8 cellular contexts compared by ENCODE assay signal in genomic region chr21:43362306-43362927, GRCh38.
DNase-seq lines count a peak whose midpoint lies in the region; ATAC-seq and TF ChIP-seq lines count a peak whose summit lies in the region.

No MANE protein-coding gene starts in this region.

- TF ChIP-seq CTCF in DOHH2 (IDR thresholded peaks at IDR 0.05; ENCODE audit: low read depth, low read length, poor library complexity, severe bottlenecking) (no peak), heart right ventricle (IDR thresholded peaks at IDR 0.05) (peak in 2 of 9 donors; percentile 16 to 17)

- H3K4me3 Mint-ChIP-seq in activated naive CD8-positive, alpha-beta T cell = peak overlapping the region; percentile 79

- H4K20me1 ChIP-seq in DOHH2 (ENCODE audit: control insufficient read depth, insufficient read depth, low read depth, low read length) = no peaks in the 10 kb centered on the region

- no peaks in the 10 kb centered on the region for H3K36me3 Mint-ChIP-seq in activated naive CD8-positive, alpha-beta T cell

- H3K4me3 ChIP-seq in DOHH2 (ENCODE audit: low read length) = peak overlapping the region; percentile 67
- H3K4me3 ChIP-seq in heart right ventricle = peak overlapping the region in 9 of 10 donors; percentile 16 to 49 (median 42)
- peak overlapping the region; percentile 41 to 69 (median 51) for H3K4me3 ChIP-seq in skeletal muscle tissue (ENCODE audit: low read length in 3 of 3)

- H3K9me3 Mint-ChIP-seq in activated naive CD8-positive, alpha-beta T cell (ENCODE audit: low read depth) = no peaks in the 10 kb centered on the region

- H3K27me3 ChIP-seq in DOHH2 (ENCODE audit: control insufficient read depth, low read length) = no peaks in the 10 kb centered on the region
- peaks cover 0 to 8% (median 0%) of the 10 kb centered on the region in 7 donors for H3K27me3 ChIP-seq in heart right ventricle
- peaks cover 0 to 19% (median 18%) of the 10 kb centered on the region in 3 donors for H3K27me3 ChIP-seq in skeletal muscle tissue (ENCODE audit: control insufficient read depth in 3 of 3, insufficient read depth in 3 of 3, low read length in 3 of 3)

- H3K27me3 Mint-ChIP-seq in activated naive CD8-positive, alpha-beta T cell = no peaks in the 10 kb centered on the region

- peak overlapping the region; percentile 61 to 88 (median 70) for H3K9ac ChIP-seq in skeletal muscle tissue (ENCODE audit: low read depth in 1 of 3, low read length in 3 of 3)

- DNase-seq in SK-N-DZ (ENCODE audit: low spot score) (peak; percentile 26), heart right ventricle (peak; percentile 83 to 91), NCI-H1930 (lab: John Stamatoyannopoulos, UW) (no peak)

- H3K9me3 ChIP-seq in DOHH2 (ENCODE audit: control insufficient read depth, insufficient read depth, low read length) (no peaks in the 10 kb centered on the region), heart right ventricle (no peaks in the 10 kb centered on the region), skeletal muscle tissue (ENCODE audit: control insufficient read depth in 3 of 3, low read length in 3 of 3) (no peaks in the 10 kb centered on the region)

- H3K27ac Mint-ChIP-seq in activated naive CD8-positive, alpha-beta T cell = peak overlapping the region; percentile 75

- H3K9me2 ChIP-seq in DOHH2 (replicated peaks; ENCODE audit: control insufficient read depth, low read length) = no peaks in the 10 kb centered on the region

- peaks cover 55% of the 10 kb centered on the region for H3K4me1 ChIP-seq in DOHH2 (ENCODE audit: control insufficient read depth, low read length)
- H3K4me1 ChIP-seq in heart right ventricle = peaks cover 0 to 59% (median 27%) of the 10 kb centered on the region in 9 donors
- peaks cover 26 to 36% (median 36%) of the 10 kb centered on the region in 3 donors for H3K4me1 ChIP-seq in skeletal muscle tissue (ENCODE audit: control insufficient read depth in 3 of 3, insufficient read depth in 3 of 3, low read length in 3 of 3)

- 31 to 40% methylated on average over 37 of the region's 37 CpGs for WGBS in heart right ventricle, 2 donors

- peaks cover 6% of the 10 kb centered on the region; the same call in 1 of the 2 replicates for H3F3A ChIP-seq in DOHH2 (ENCODE audit: control insufficient read depth, insufficient read depth)

- H3K4me1 Mint-ChIP-seq in activated naive CD8-positive, alpha-beta T cell (ENCODE audit: low read depth) = peaks cover 22% of the 10 kb centered on the region

- H3K36me3 ChIP-seq in DOHH2 (ENCODE audit: control insufficient read depth, low read length) = peaks cover 13% of the 10 kb centered on the region
- peaks cover 0 to 3% (median 0%) of the 10 kb centered on the region in 9 donors for H3K36me3 ChIP-seq in heart right ventricle
- no peaks in the 10 kb centered on the region for H3K36me3 ChIP-seq in skeletal muscle tissue (ENCODE audit: control insufficient read depth in 3 of 3, insufficient read depth in 3 of 3, low read length in 3 of 3)

- intact Hi-C loops in heart right ventricle (cut with DNase I) = no loop called here

- peaks cover 15% of the 10 kb centered on the region for H3K79me2 ChIP-seq in DOHH2 (ENCODE audit: control insufficient read depth, low read length)

- ATAC-seq in HG02610 (IDR thresholded peaks at IDR 0.05; ENCODE audit: unreplicated experiment) (peak; percentile 52), heart right ventricle (peak; percentile 76 to 90 (median 84)), GM19397 (IDR thresholded peaks at IDR 0.05; ENCODE audit: unreplicated experiment) (no peak)

- peak overlapping the region; percentile 87 for H3K27ac ChIP-seq in DOHH2 (ENCODE audit: low read depth, low read length)
- peak overlapping the region; percentile 64 to 98 (median 90) for H3K27ac ChIP-seq in heart right ventricle
- peak overlapping the region; percentile 87 for H3K27ac ChIP-seq in skeletal muscle tissue (ENCODE audit: low read depth, low read length)

- peak overlapping the region; percentile 71 for H3K4me2 ChIP-seq in DOHH2 (ENCODE audit: low read length)

Comparison
In these comparisons a context has a peak if more than half of its experiments do, and no peak if none do; other contexts are left out.
1. DNase-seq: peak in SK-N-DZ (single experiment) and heart right ventricle (2 of 2); none in NCI-H1930 (0 of 2).
2. Peak in every context shown above with its lines, with median percentiles within 50 percentile points of each other: H3K27ac ChIP-seq and H3K4me3 ChIP-seq.